ENCODE assay signal across 8 cellular contexts in genomic region chr3:57597240-57597972, GRCh38. TPM values are rescaled to one million over a fixed set of nuclear protein-coding genes. Genes with fewer than 3 reads are reported as not detected.
A peak's percentile ranks its signal among the peaks of the same experiment; 100 is the strongest.
DNase-seq lines count a peak whose midpoint lies in the region; ATAC-seq and TF ChIP-seq lines count a peak whose summit lies in the region.

Gene ARF4, minus strand, starts transcription at chr3:57597344. Its CDS starts 204 bp downstream, at chr3:57597140.

- TF ChIP-seq CTCF in left ventricle myocardium inferior (IDR thresholded peaks at IDR 0.05; ENCODE audit: borderline replicate concordance) (peak; percentile 23), progenitor cell of endocrine pancreas (IDR thresholded peaks at IDR 0.05; ENCODE audit: unreplicated experiment) (no peak)

- peak within 1 kb of the TSS; percentile 83 for H3K4me3 ChIP-seq in left ventricle myocardium inferior

- ATAC-seq in GM18498 (IDR thresholded peaks at IDR 0.05; ENCODE audit: unreplicated experiment) = peak; percentile 94
- peak; percentile 88 for ATAC-seq in HG02938 (IDR thresholded peaks at IDR 0.05; ENCODE audit: unreplicated experiment)

- H3K4me1 Mint-ChIP-seq in progenitor cell of endocrine pancreas (ENCODE audit: low read depth) = peaks cover 33% of the 10 kb centered on the region

- peaks cover 7% of the 10 kb centered on the region for H3K36me3 Mint-ChIP-seq in progenitor cell of endocrine pancreas (ENCODE audit: insufficient read depth)

- peak within 1 kb of the TSS; percentile 100 for H3K27ac Mint-ChIP-seq in progenitor cell of endocrine pancreas

- DNase-seq in NCI-H187 (lab: John Stamatoyannopoulos, UW) (peak; percentile 80 to 92), T-helper 2 cell (peak; percentile 98 to 100 (median 99)), left ventricle myocardium inferior (peak; percentile 99), progenitor cell of endocrine pancreas (ENCODE audit: low spot score, unreplicated experiment) (peak; percentile 100), ureter (ENCODE audit: low spot score) (peak; percentile 100)

- no peaks in the 10 kb centered on the region for H3K27me3 Mint-ChIP-seq in progenitor cell of endocrine pancreas

- H3K4me1 ChIP-seq in left ventricle myocardium inferior = peaks cover 61% of the 10 kb centered on the region

- no peaks in the 10 kb centered on the region for H3K9me3 ChIP-seq in left ventricle myocardium inferior (replicated peaks)

- no peaks in the 10 kb centered on the region for H3K9me3 Mint-ChIP-seq in progenitor cell of endocrine pancreas (ENCODE audit: low read depth)

- no peaks in the 10 kb centered on the region for H3K27me3 ChIP-seq in left ventricle myocardium inferior (ENCODE audit: low read depth)

- H3K4me3 Mint-ChIP-seq in progenitor cell of endocrine pancreas (ENCODE audit: low read depth) = peak within 1 kb of the TSS; percentile 92

- peak within 1 kb of the TSS; percentile 87 for H3K27ac ChIP-seq in angular gyrus (ENCODE audit: low read depth, low read length)
- H3K27ac ChIP-seq in left ventricle myocardium inferior (replicated peaks) = peak within 1 kb of the TSS; percentile 97

- peaks cover 8% of the 10 kb centered on the region for H3K36me3 ChIP-seq in left ventricle myocardium inferior

- intact Hi-C loops in left ventricle myocardium inferior (cut with micrococcal nuclease) = no loop called here

RNA-seq across cellular contexts. Expression of gene ARF4, which starts in this region (rescaled TPM):
- 69.8 TPM for total RNA-seq in left ventricle myocardium inferior
- 133 and 134 TPM in 2 replicates for total RNA-seq in progenitor cell of endocrine pancreas
- 130 TPM for total RNA-seq in ureter

Comparison
In these comparisons a context has a peak if more than half of its experiments do, and no peak if none do; other contexts are left out.
1. Peak in every context shown above with its lines: DNase-seq, ATAC-seq, H3K4me3 ChIP-seq and H3K27ac ChIP-seq.